Comparison of ENCODE assay signal across 8 cellular contexts in genomic region chr10:71851630-71852095, GRCh38. TPM values are rescaled to one million over a fixed set of nuclear protein-coding genes. Genes with fewer than 3 reads are reported as not detected.
DNase-seq lines count a peak whose midpoint lies in the region; ATAC-seq and TF ChIP-seq lines count a peak whose summit lies in the region.
"Not testable (repeated sequence)": the region's sequence is repeated elsewhere in the genome, so short reads cannot be mapped to it uniquely, and the experiment has no call there.

No MANE protein-coding gene starts in this region.

- peak overlapping the region; percentile 50 to 96 (median 92) for H3K27ac Mint-ChIP-seq in CD4-positive, alpha-beta memory T cell
- peak overlapping the region; percentile 83 for H3K27ac Mint-ChIP-seq in activated CD4-positive, alpha-beta T cell treated with anti-CD3 and anti-CD28 coated beads, Interleukin-2, amount 10 ng/mL, durations not matched to agents 24 days and 14 days
- peak overlapping the region; percentile 78 for H3K27ac Mint-ChIP-seq in central memory CD8-positive, alpha-beta T cell (ENCODE audit: low read depth)
- peak overlapping the region; percentile 69 for H3K27ac Mint-ChIP-seq in nephron progenitor cell

- H3K9ac ChIP-seq in subcutaneous abdominal adipose tissue (ENCODE audit: low read length in 5 of 5): peak overlapping the region in 2 of 5 donors; percentile 55 to 56

- not testable (repeated sequence) for DNase-seq in CD4-positive, alpha-beta memory T cell; MG63; activated CD4-positive, alpha-beta T cell treated with anti-CD3 and anti-CD28 coated beads, Interleukin-2, amount 10 ng/mL, durations not matched to agents 24 days and 14 days; central memory CD8-positive, alpha-beta T cell (ENCODE audit: low spot score in 2 of 2); right atrium auricular region (ENCODE audit: low spot score); nephron progenitor cell

- peaks cover 21% of the 10 kb centered on the region for H3K4me1 ChIP-seq in CD4-positive, alpha-beta memory T cell (ENCODE audit: insufficient read depth, low read length)
- H3K4me1 ChIP-seq in right atrium auricular region: peaks cover 0 to 38% of the 10 kb centered on the region in 2 donors
- peaks cover 10 to 54% (median 40%) of the 10 kb centered on the region in 5 donors for H3K4me1 ChIP-seq in subcutaneous abdominal adipose tissue (ENCODE audit: control insufficient read depth in 5 of 5, insufficient read depth in 5 of 5, low read length in 5 of 5)

- CTCF ChIA-PET in CD4-positive, alpha-beta memory T cell (lab: Charles Lee; ENCODE audit: partially characterized antibody): interaction anchor here (0.7 to 2.0 kb wide), 6 partner anchors 10 to 581 kb away, joined by 3 to 6 read pairs (median 4); partner anchors contain the start of gene SLC29A3

- intact Hi-C loops in CD4-positive, alpha-beta memory T cell (cut with micrococcal nuclease): loop anchor here (1.0 to 2.0 kb wide), 2 partner anchors 83 to 532 kb away; partner anchors contain the start of gene SLC29A3
- intact Hi-C loops in activated CD4-positive, alpha-beta T cell treated with anti-CD3 and anti-CD28 coated beads, Interleukin-2, amount 10 ng/mL, durations not matched to agents 24 days and 14 days (cut with micrococcal nuclease): loop anchor here (2.0 to 5.0 kb wide), 2 partner anchors 37 to 776 kb away; partner anchors contain the start of gene MICU1

- not testable (repeated sequence) for TF ChIP-seq CTCF in right atrium auricular region (IDR thresholded peaks at IDR 0.05); nephron progenitor cell (IDR thresholded peaks at IDR 0.05)

- H3K9me3 ChIP-seq in CD4-positive, alpha-beta memory T cell (ENCODE audit: control insufficient read depth in 1 of 2, low read length in 2 of 2); MG63; right atrium auricular region; subcutaneous abdominal adipose tissue (ENCODE audit: control insufficient read depth in 5 of 5, low read length in 5 of 5): not testable (repeated sequence)

- H3K27ac ChIP-seq in CD4-positive, alpha-beta memory T cell (ENCODE audit: low read depth, low read length): peak overlapping the region; percentile 81
- peak overlapping the region; percentile 97 to 100 for H3K27ac ChIP-seq in right atrium auricular region
- peak overlapping the region; percentile 99 for H3K27ac ChIP-seq in subcutaneous abdominal adipose tissue (ENCODE audit: low read depth, low read length)

- peak overlapping the region; percentile 92 to 99 (median 97) for H3K4me3 Mint-ChIP-seq in CD4-positive, alpha-beta memory T cell
- peak overlapping the region; percentile 93 for H3K4me3 Mint-ChIP-seq in activated CD4-positive, alpha-beta T cell treated with anti-CD3 and anti-CD28 coated beads, Interleukin-2, amount 10 ng/mL, durations not matched to agents 24 days and 14 days
- peak overlapping the region; percentile 96 for H3K4me3 Mint-ChIP-seq in central memory CD8-positive, alpha-beta T cell
- peak overlapping the region; percentile 95 for H3K4me3 Mint-ChIP-seq in nephron progenitor cell

- not testable (repeated sequence) for H3K9me3 Mint-ChIP-seq in CD4-positive, alpha-beta memory T cell; activated CD4-positive, alpha-beta T cell treated with anti-CD3 and anti-CD28 coated beads, Interleukin-2, amount 10 ng/mL, durations not matched to agents 24 days and 14 days; central memory CD8-positive, alpha-beta T cell; nephron progenitor cell

- not testable (repeated sequence) for H3K36me3 ChIP-seq in CD4-positive, alpha-beta memory T cell (ENCODE audit: insufficient read depth, low read length); MG63; right atrium auricular region; subcutaneous abdominal adipose tissue (ENCODE audit: control insufficient read depth in 5 of 5, insufficient read depth in 5 of 5, low read length in 5 of 5)

- H3K4me3 ChIP-seq in CD4-positive, alpha-beta memory T cell (ENCODE audit: low read length in 2 of 2): peak overlapping the region in 1 of 2 donors; percentile 99
- H3K4me3 ChIP-seq in MG63 (peak overlapping the region; percentile 78), right atrium auricular region (peak overlapping the region; percentile 18 to 96), subcutaneous abdominal adipose tissue (ENCODE audit: low read depth in 1 of 5, low read length in 5 of 5) (peak overlapping the region in 4 of 5 donors; percentile 41 to 98 (median 72))

- peak; percentile 22 for ATAC-seq in GM21786 (IDR thresholded peaks at IDR 0.05; ENCODE audit: unreplicated experiment)
- ATAC-seq in central memory CD8-positive, alpha-beta T cell (replicated peaks; ENCODE audit: extremely low read depth, poor library complexity, severe bottlenecking): not testable (repeated sequence)

- POLR2A ChIA-PET in CD4-positive, alpha-beta memory T cell (lab: Charles Lee; ENCODE audit: partially characterized antibody): interaction anchor here (0.7 to 1.9 kb wide), 14 partner anchors 9 to 531 kb away, joined by 3 to 11 read pairs (median 4); partner anchors contain the start of gene VSIR

- not testable (repeated sequence) for H3K27me3 ChIP-seq in CD4-positive, alpha-beta memory T cell (ENCODE audit: insufficient read depth, low read length); MG63; right atrium auricular region; subcutaneous abdominal adipose tissue (ENCODE audit: control insufficient read depth in 5 of 5, insufficient read depth in 4 of 5, low read length in 5 of 5)

- peaks cover 27 to 46% (median 34%) of the 10 kb centered on the region in 4 donors for H3K4me1 Mint-ChIP-seq in CD4-positive, alpha-beta memory T cell
- H3K4me1 Mint-ChIP-seq in activated CD4-positive, alpha-beta T cell treated with anti-CD3 and anti-CD28 coated beads, Interleukin-2, amount 10 ng/mL, durations not matched to agents 24 days and 14 days: peaks cover 35% of the 10 kb centered on the region
- H3K4me1 Mint-ChIP-seq in central memory CD8-positive, alpha-beta T cell: peaks cover 45% of the 10 kb centered on the region
- H3K4me1 Mint-ChIP-seq in nephron progenitor cell: peaks cover 45% of the 10 kb centered on the region

- H3K27me3 Mint-ChIP-seq in CD4-positive, alpha-beta memory T cell; activated CD4-positive, alpha-beta T cell treated with anti-CD3 and anti-CD28 coated beads, Interleukin-2, amount 10 ng/mL, durations not matched to agents 24 days and 14 days; central memory CD8-positive, alpha-beta T cell; nephron progenitor cell (ENCODE audit: low read depth, poor library complexity): not testable (repeated sequence)

- H3K36me3 Mint-ChIP-seq in CD4-positive, alpha-beta memory T cell; activated CD4-positive, alpha-beta T cell treated with anti-CD3 and anti-CD28 coated beads, Interleukin-2, amount 10 ng/mL, durations not matched to agents 24 days and 14 days (ENCODE audit: low read depth); central memory CD8-positive, alpha-beta T cell (ENCODE audit: insufficient read depth): not testable (repeated sequence)
- peaks cover 19% of the 10 kb centered on the region for H3K36me3 Mint-ChIP-seq in nephron progenitor cell (ENCODE audit: low read depth)

RNA-seq across cellular contexts. Expression of gene PSAP, which starts 0.6 kb away (rescaled TPM):
- total RNA-seq in CD4-positive, alpha-beta memory T cell: 100 to 1,000 TPM; 248 to 257 TPM
- 100 to 1,000 TPM; 392 to 611 TPM for polyA plus RNA-seq in CD4-positive, alpha-beta memory T cell
- 584 and 682 TPM in 2 replicates for total RNA-seq in MG63 (2014; rRNA removed; shearing (Covaris generic); ENCODE audit: low replicate concordance)
- 97.9 and 99.9 TPM in 2 replicates for total RNA-seq in activated CD4-positive, alpha-beta T cell treated with anti-CD3 and anti-CD28 coated beads, Interleukin-2, amount 10 ng/mL, durations not matched to agents 24 days and 14 days
- 1,000 to 10,000 TPM; 1,145 to 1,486 TPM for total RNA-seq in right atrium auricular region
